Comparison of ENCODE assay signal across 8 cellular contexts in the genomic region with DNA sequence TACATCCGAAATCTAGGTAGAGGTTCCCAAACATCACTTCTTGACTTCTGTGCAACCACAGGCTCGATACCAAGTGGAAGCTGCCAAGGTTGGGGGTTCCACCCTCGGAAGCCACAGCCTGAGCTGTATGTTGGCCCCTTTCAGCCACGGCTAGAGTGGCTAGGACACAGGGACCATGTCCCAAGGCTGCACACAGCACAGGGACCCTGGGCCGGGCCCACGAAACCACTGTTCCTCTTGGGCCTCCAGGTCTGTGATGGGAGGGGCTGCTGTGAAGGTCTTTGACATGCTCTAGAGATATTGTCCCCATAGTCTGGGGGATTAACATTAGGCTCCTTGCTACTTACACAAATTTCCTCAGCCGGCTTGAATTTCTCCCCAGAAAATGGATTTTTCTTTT.
"Had no signal": no experiment of that assay in that cellular context is flagged by ENCODE, and none has a peak within 500 bp of the region (broad histone marks: within the 10 kb centered on the region; RNA-seq: fewer than 3 reads in every experiment).

No MANE protein-coding gene starts in this region.

- H3K4me3 ChIP-seq: GM23248, HAP-1 had no signal

- H3K9me3 ChIP-seq: HAP-1 had no signal

- DNase-seq: GM23248, GOT3, H7, HFFc6 had no signal

- H3K4me1 ChIP-seq: HAP-1 had no signal

- H3K27ac ChIP-seq: GM23248, HL-60 had no signal

- H3K36me3 ChIP-seq: HAP-1 had no signal

- ATAC-seq: HCT116, HepG2 had no signal
